ENCODE assay signal across 18 cellular contexts in the genomic region with DNA sequence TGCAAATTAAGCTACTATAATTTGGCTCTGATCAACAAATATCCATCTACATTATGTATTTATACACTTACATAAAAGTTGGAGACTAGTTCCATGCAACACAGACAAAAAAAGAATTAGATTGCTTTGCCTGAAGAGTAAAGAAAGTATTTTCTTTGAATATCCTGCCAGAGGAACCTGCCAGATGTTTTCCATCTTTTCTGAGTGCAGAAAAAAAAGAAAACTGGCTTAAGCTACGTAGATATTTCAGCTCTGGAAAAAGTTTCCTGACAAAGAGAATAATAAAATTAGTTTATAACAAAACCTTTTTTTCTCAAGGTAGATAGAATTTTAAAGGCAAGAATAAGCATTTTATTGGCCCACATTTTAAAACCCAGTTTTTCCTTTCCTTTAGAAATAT.
DNase-seq lines count a peak whose midpoint lies in the region; ATAC-seq, FAIRE-seq and TF ChIP-seq lines count a peak whose summit lies in the region.
"Had no signal": no experiment of that assay in that cellular context is flagged by ENCODE, and none has a peak within 500 bp of the region (broad histone marks: within the 10 kb centered on the region; RNA-seq: fewer than 3 reads in every experiment).

No MANE protein-coding gene starts in this region.

- no peak overlapping the region for H3K4me3 Mint-ChIP-seq in activated CD8-positive, alpha-beta memory T cell treated with anti-CD3 and anti-CD28 coated beads, Interleukin-2, amount 10 ng/mL, durations not matched to agents 7 days and 5 days
- H3K4me3 Mint-ChIP-seq: B cell; CD4-positive, alpha-beta T cell; IgD-negative memory B cell had no signal

- no peak overlapping the region for H3K27ac ChIP-seq in pancreas
- H3K27ac ChIP-seq: GM23248 had no signal

- peak; percentile 29 for FAIRE-seq in pancreas (lab: Jason Lieb, UNC)
- FAIRE-seq: GM18507, H54 had no signal

- no peaks in the 10 kb centered on the region for H3K4me1 Mint-ChIP-seq in activated CD8-positive, alpha-beta memory T cell treated with anti-CD3 and anti-CD28 coated beads, Interleukin-2, amount 10 ng/mL, durations not matched to agents 7 days and 5 days
- H3K4me1 Mint-ChIP-seq: B cell, IgD-negative memory B cell had no signal

- H3K27ac Mint-ChIP-seq in activated CD8-positive, alpha-beta memory T cell treated with anti-CD3 and anti-CD28 coated beads, Interleukin-2, amount 10 ng/mL, durations not matched to agents 7 days and 5 days: no peak overlapping the region
- H3K27ac Mint-ChIP-seq: B cell; CD4-positive, alpha-beta T cell; IgD-negative memory B cell had no signal

- TF ChIP-seq CTCF in fibroblast of the aortic adventitia (IDR thresholded peaks at IDR 0.05; ENCODE audit: insufficient read depth, low read length) (no peak), pancreas (IDR thresholded peaks at IDR 0.05) (no peak)

- no peaks in the 10 kb centered on the region for H3K9me3 ChIP-seq in pancreas

- intact Hi-C loops in pancreas (cut with DNase I): no loop called here

- H3K36me3 ChIP-seq in pancreas: no peaks in the 10 kb centered on the region

- H3K4me1 ChIP-seq in pancreas: no peaks in the 10 kb centered on the region

- no peak for ATAC-seq in pancreas
- no peak for ATAC-seq in activated CD8-positive, alpha-beta memory T cell treated with anti-CD3 and anti-CD28 coated beads, Interleukin-2, amount 10 ng/mL, durations not matched to agents 7 days and 5 days
- ATAC-seq in HG03565 (IDR thresholded peaks at IDR 0.05; ENCODE audit: unreplicated experiment): no peak
- ATAC-seq: HCT116 had no signal

- peaks cover 7% of the 10 kb centered on the region for H3K9me3 Mint-ChIP-seq in activated CD8-positive, alpha-beta memory T cell treated with anti-CD3 and anti-CD28 coated beads, Interleukin-2, amount 10 ng/mL, durations not matched to agents 7 days and 5 days (ENCODE audit: low read depth)

- H3K27me3 ChIP-seq in pancreas: no peaks in the 10 kb centered on the region

- H3K36me3 Mint-ChIP-seq in activated CD8-positive, alpha-beta memory T cell treated with anti-CD3 and anti-CD28 coated beads, Interleukin-2, amount 10 ng/mL, durations not matched to agents 7 days and 5 days: no peaks in the 10 kb centered on the region
- H3K36me3 Mint-ChIP-seq: IgD-negative memory B cell had no signal

- WGBS in pancreas, 2 donors: 44 to 58% methylated on average over 1 of the region's 1 CpG

- H3K4me3 ChIP-seq in fibroblast of the aortic adventitia (ENCODE audit: low read depth, low read length) (no peak overlapping the region), pancreas (no peak overlapping the region)
- H3K4me3 ChIP-seq: GM23248 had no signal

- H3K27me3 Mint-ChIP-seq in activated CD8-positive, alpha-beta memory T cell treated with anti-CD3 and anti-CD28 coated beads, Interleukin-2, amount 10 ng/mL, durations not matched to agents 7 days and 5 days: no peaks in the 10 kb centered on the region
- H3K27me3 Mint-ChIP-seq: B cell; CD4-positive, alpha-beta T cell; IgD-negative memory B cell had no signal

- DNase-seq in NCI-H2171 treated with DMSO at 0.1 percent for 48 hours (lab: John Stamatoyannopoulos, UW): peak; percentile 19
- DNase-seq in NCI-H2171 (lab: John Stamatoyannopoulos, UW): no peak
- peak; percentile 50 for DNase-seq in dedifferentiated amniotic fluid mesenchymal stem cell (ENCODE audit: extremely low spot score)
- peak; percentile 73 for DNase-seq in fibroblast of the aortic adventitia (ENCODE audit: low read depth)
- DNase-seq in pancreas: no peak
- no peak for DNase-seq in activated CD8-positive, alpha-beta memory T cell treated with anti-CD3 and anti-CD28 coated beads, Interleukin-2, amount 10 ng/mL, durations not matched to agents 7 days and 5 days
- DNase-seq in HUDEP-2 (lab: John Stamatoyannopoulos, UW; ENCODE audit: unreplicated experiment in 76 of 76): no peak
- DNase-seq: 8988T; C1 segment of cervical spinal cord; CD4-positive, alpha-beta T cell; GF-D8; GM23248 had no signal

- CTCF ChIA-PET in activated CD8-positive, alpha-beta memory T cell treated with anti-CD3 and anti-CD28 coated beads, Interleukin-2, amount 10 ng/mL, durations not matched to agents 7 days and 5 days (lab: Charles Lee): no interaction called here

Comparison
In these comparisons a context has a peak if more than half of its experiments do, and no peak if none do; other contexts are left out.
1. DNase-seq: peak in NCI-H2171 treated with DMSO at 0.1 percent for 48 hours (single experiment), dedifferentiated amniotic fluid mesenchymal stem cell (single experiment) and fibroblast of the aortic adventitia (single experiment); none in NCI-H2171 (single experiment), pancreas (0 of 6), activated CD8-positive, alpha-beta memory T cell treated with anti-CD3 and anti-CD28 coated beads, Interleukin-2, amount 10 ng/mL, durations not matched to agents 7 days and 5 days (single experiment) and HUDEP-2 (0 of 76).